In genomic region chr3:14369675-14370669, GRCh38 we compare ENCODE assay signal across 10 cellular contexts. TPM values are rescaled to one million over a fixed set of nuclear protein-coding genes. Genes with fewer than 3 reads are reported as not detected.
A peak's percentile ranks its signal among the peaks of the same experiment; 100 is the strongest.
DNase-seq lines count a peak whose midpoint lies in the region; ATAC-seq, FAIRE-seq and TF ChIP-seq lines count a peak whose summit lies in the region.
"Had no signal": no experiment of that assay in that cellular context is flagged by ENCODE, and none has a peak within 500 bp of the region (broad histone marks: within the 10 kb centered on the region; RNA-seq: fewer than 3 reads in every experiment).

No MANE protein-coding gene starts in this region.

- H3K4me2 ChIP-seq in A549 (no peak overlapping the region), HepG2 (ENCODE audit: low read depth, low read length) (no peak overlapping the region)

- H3K27me3 Mint-ChIP-seq in T-helper 17 cell = peaks cover 14% of the 10 kb centered on the region
- H3K27me3 Mint-ChIP-seq in naive thymus-derived CD8-positive, alpha-beta T cell = peaks cover 0 to 14% (median 0%) of the 10 kb centered on the region in 5 donors

- H3K36me3 Mint-ChIP-seq in T-helper 17 cell (ENCODE audit: low read depth) = peaks cover 2% of the 10 kb centered on the region
- H3K36me3 Mint-ChIP-seq in naive thymus-derived CD8-positive, alpha-beta T cell = no peaks in the 10 kb centered on the region
- H3K36me3 Mint-ChIP-seq: CD8-positive, alpha-beta memory T cell had no signal

- H3K9me3 ChIP-seq in A549 (no peaks in the 10 kb centered on the region), T-helper 17 cell (ENCODE audit: control insufficient read depth, low read length, poor library complexity, severe bottlenecking) (no peaks in the 10 kb centered on the region), HepG2 (ENCODE audit: low read length) (no peaks in the 10 kb centered on the region)

- H3K9ac ChIP-seq in HepG2 (ENCODE audit: insufficient read depth, low read depth, low read length) = no peak overlapping the region

- CTCF ChIA-PET in A549 (lab: Yijun Ruan, JAX) = interaction anchor here (0.6 to 2.2 kb wide), 14 partner anchors 9 to 340 kb away, joined by 3 to 7 read pairs (median 3); no protein-coding TSS in a partner anchor
- CTCF ChIA-PET in HepG2 (lab: Yijun Ruan, JAX; ENCODE audit: low intra/inter-chr PET ratio, low total read pairs) = interaction anchor here (0.8 to 0.9 kb wide), 2 partner anchors 89 to 108 kb away, joined by 3 read pairs; no protein-coding TSS in a partner anchor

- H3K27ac Mint-ChIP-seq in T-helper 17 cell = peak overlapping the region; percentile 45
- peak overlapping the region in 3 of 10 donors; percentile 22 to 86 (median 69) for H3K27ac Mint-ChIP-seq in naive thymus-derived CD8-positive, alpha-beta T cell
- H3K27ac Mint-ChIP-seq: CD8-positive, alpha-beta memory T cell had no signal

- TF ChIP-seq CTCF in A549 (IDR thresholded peaks at IDR 0.05) = peak; percentile 31
- peak; percentile 66 for TF ChIP-seq CTCF in HepG2 (CRISPR knock-in tag; IDR thresholded peaks at IDR 0.05)

- H2AFZ ChIP-seq in HepG2 (ENCODE audit: low read length) = no peak overlapping the region

- H3K4me3 ChIP-seq in A549 (no peak overlapping the region), HepG2 (replicated peaks in 1 of 3; ENCODE audit: insufficient read depth in 1 of 3, low read depth in 2 of 3, low read length in 3 of 3) (no peak overlapping the region)

- no peak overlapping the region for H3K4me3 Mint-ChIP-seq in T-helper 17 cell
- H3K4me3 Mint-ChIP-seq in naive thymus-derived CD8-positive, alpha-beta T cell = no peak overlapping the region
- H3K4me3 Mint-ChIP-seq: CD8-positive, alpha-beta memory T cell; effector memory CD8-positive, alpha-beta T cell had no signal

- TF ChIP-seq EP300 in A549 (IDR thresholded peaks at IDR 0.05) (no peak), HepG2 (IDR thresholded peaks at IDR 0.05; ENCODE audit: low read depth in 2 of 2, low read length in 2 of 2) (no peak), HepG2 (CRISPR knock-in tag; IDR thresholded peaks at IDR 0.05; ENCODE audit: borderline replicate concordance) (no peak)

- no peaks in the 10 kb centered on the region for H3K79me2 ChIP-seq in HepG2 (ENCODE audit: insufficient read depth, low read length)

- no peaks in the 10 kb centered on the region for H3K9me3 Mint-ChIP-seq in naive thymus-derived CD8-positive, alpha-beta T cell
- H3K9me3 Mint-ChIP-seq: CD8-positive, alpha-beta memory T cell; effector memory CD8-positive, alpha-beta T cell had no signal

- H3K27ac ChIP-seq in A549 (peak overlapping the region; percentile 31 to 75; a peak in 4 of 6 replicates), HepG2 (ENCODE audit: extremely low read length, insufficient read depth, low read length) (no peak overlapping the region)

- no peak for TF ChIP-seq POLR2A in A549 (IDR thresholded peaks at IDR 0.05; ENCODE audit: low read length)
- no peak for TF ChIP-seq POLR2A in HepG2 (IDR thresholded peaks at IDR 0.05; ENCODE audit: insufficient read depth in 1 of 2, low read depth in 2 of 2, low read length in 2 of 2)

- no peaks in the 10 kb centered on the region for H4K20me1 ChIP-seq in HepG2 (ENCODE audit: insufficient read depth, low read length)

- peaks cover 3 to 36% of the 10 kb centered on the region in 2 experiments; a peak in 3 of 5 replicates for H3K27me3 ChIP-seq in HepG2 (ENCODE audit: control insufficient read depth in 1 of 2, insufficient read depth in 2 of 2, low read length in 2 of 2)

- TF ChIP-seq RAD21 in A549 (conservative IDR thresholded peaks at IDR 0.05 in 1 of 2, IDR thresholded peaks at IDR 0.05 in 1 of 2) (peak in 1 of 2 experiments; percentile 6; a peak in 1 of 5 replicates), HepG2 (CRISPR knock-in tag; IDR thresholded peaks at IDR 0.05) (no peak)

- DNase-seq in A549 (ENCODE audit: low read depth in 1 of 2, low spot score in 1 of 2) = peak; percentile 47 to 48
- DNase-seq in HuH-7 (ENCODE audit: low spot score) = peak; percentile 89
- no peak for DNase-seq in T-helper 17 cell
- DNase-seq in HepG2 (ENCODE audit: low spot score) = peak; percentile 41
- DNase-seq in NOMO-1 treated with dmso at 0.1 percent for 144 hours (lab: John Stamatoyannopoulos, UW; ENCODE audit: unreplicated experiment) = no peak
- DNase-seq in naive thymus-derived CD8-positive, alpha-beta T cell = no peak
- no peak for DNase-seq in NCI-H2227 treated with DMSO at 0.1 percent for 48 hours (lab: John Stamatoyannopoulos, UW)
- DNase-seq: CD8-positive, alpha-beta memory T cell; effector memory CD8-positive, alpha-beta T cell had no signal

- in situ Hi-C loops in HepG2 (cut with HindIII; ENCODE audit: extremely low pct_ligation_motif_present, low pct_unique_long_range_greater_than_20kb) = loop anchor here (5.0 to 10.0 kb wide), 2 partner anchors 83 to 105 kb away; no protein-coding TSS in a partner anchor

- intact Hi-C loops in HepG2 (cut with micrococcal nuclease; ENCODE audit: unreplicated experiment) = no loop called here

- H3K4me1 ChIP-seq in A549 (peaks cover 47% of the 10 kb centered on the region), HepG2 (ENCODE audit: insufficient read depth, low read length) (peaks cover 32% of the 10 kb centered on the region)

- peaks cover 11% of the 10 kb centered on the region for H3K4me1 Mint-ChIP-seq in T-helper 17 cell
- H3K4me1 Mint-ChIP-seq in naive thymus-derived CD8-positive, alpha-beta T cell = peaks cover 2 to 8% (median 7%) of the 10 kb centered on the region in 4 donors

- ATAC-seq in A549 (peak; percentile 55 to 65; a peak in 5 of 6 replicates), T-helper 17 cell (no peak), HepG2 (peak; percentile 85), HG03342 (IDR thresholded peaks at IDR 0.05; ENCODE audit: unreplicated experiment) (no peak)
- ATAC-seq in naive thymus-derived CD8-positive, alpha-beta T cell = no peak
- ATAC-seq: effector memory CD8-positive, alpha-beta T cell had no signal

- no peaks in the 10 kb centered on the region for H3K36me3 ChIP-seq in HepG2 (replicated peaks in 1 of 2; ENCODE audit: control insufficient read depth in 1 of 2, insufficient read depth in 2 of 2, low read length in 2 of 2)

- FAIRE-seq in A549 (lab: Jason Lieb, UNC) = no peak
- FAIRE-seq in HepG2 (lab: Jason Lieb, UNC) = peak; percentile 37

- 68% methylated on average over 15 of the region's 15 CpGs for WGBS in A549 (ENCODE audit: missing lambda C conversion rate)
- WGBS in HepG2 (ENCODE audit: low lambda C conversion rate) = 5% methylated on average over 8 of the region's 15 CpGs

- no TSS peak for BruUV-seq in HepG2 (replicated peaks; lab: Mats Ljungman, UMichigan)

- POLR2A ChIA-PET in A549 (lab: Yijun Ruan, JAX) (interaction anchor here (0.6 kb wide), 1 partner anchor 83 kb away, joined by 3 read pairs; no protein-coding TSS in a partner anchor), HepG2 (lab: Yijun Ruan, JAX) (no interaction called here)
- POLR2A ChIA-PET in naive thymus-derived CD8-positive, alpha-beta T cell (lab: Charles Lee) = no interaction called here

TF ChIP-seq in A549, 52 proteins besides CTCF, POLR2A, EP300 and RAD21 (continues in another document):
- TF ChIP-seq SMC3 (IDR thresholded peaks at IDR 0.05) (peak; percentile 30; the same call in 1 of the 3 replicates), ESRRA (IDR thresholded peaks at IDR 0.05; ENCODE audit: borderline replicate concordance, low read length) (no peak)

RNA-seq across cellular contexts. Expression of gene SLC6A6, which starts 32.4 kb away (rescaled TPM):
- polyA plus RNA-seq in A549 (2011; rRNA removed) = 73.3 and 76.2 TPM in 2 replicates
- polyA plus RNA-seq in A549 (2012; cell fraction: cytosol; rRNA removed) = 39.4 and 55.1 TPM in 2 replicates
- polyA plus RNA-seq in A549 (2012; cell fraction: nucleus; rRNA removed) = 144 and 151 TPM in 2 replicates
- 66.2 to 73.8 TPM (median 66.5 TPM) in 3 replicates for polyA plus RNA-seq in A549 (2017; fragmentation: RNase III; extraction: RNeasy Plus Mini Kit Qiagen cat#74134 plus additional on column Dnase treatment)
- 141 and 148 TPM in 2 replicates for polyA minus RNA-seq in A549 (2011; rRNA and poly(A)+ RNA removed)
- 10 to 100 TPM; 51.8 to 68.6 TPM for total RNA-seq in T-helper 17 cell
- 10.7 and 20.7 TPM in 2 replicates for total RNA-seq in HepG2 (2016; rRNA removed; fragmentation: Illumina TruSeq; extraction: Trizol)
- 8.8 and 11.0 TPM in 2 replicates for total RNA-seq in HepG2 (2016; cell fraction: cytosol; rRNA removed; fragmentation: Illumina TruSeq; extraction: Trizol; ENCODE audit: low read depth)
- 8.8 and 20.3 TPM in 2 replicates for total RNA-seq in HepG2 (2016; cell fraction: insoluble cytoplasmic fraction; rRNA removed; fragmentation: Illumina TruSeq; extraction: Trizol)
- 5.1 and 5.2 TPM in 2 replicates for total RNA-seq in HepG2 (2016; cell fraction: membrane; rRNA removed; fragmentation: Illumina TruSeq; extraction: Trizol)
- 25.9 and 32.4 TPM in 2 replicates for total RNA-seq in HepG2 (2016; cell fraction: nucleus; rRNA removed; fragmentation: Illumina TruSeq; extraction: Trizol)
- polyA plus RNA-seq in HepG2 (2011; rRNA removed) = 14.1 and 15.4 TPM in 2 replicates
- polyA plus RNA-seq in HepG2 (2011; cell fraction: cytosol; rRNA removed) = 8.6 and 9.7 TPM in 2 replicates
- polyA plus RNA-seq in HepG2 (2011; cell fraction: nucleus; rRNA removed) = 33.2 and 41.8 TPM in 2 replicates
- 10.9 and 13.7 TPM in 2 replicates for polyA plus RNA-seq in HepG2 (2012)
- 0.76 and 1.2 TPM in 2 replicates for polyA plus RNA-seq in HepG2 (2016; cell fraction: cytosol; fragmentation: Illumina TruSeq; extraction: Trizol; ENCODE audit: low read depth)
- 5.9 and 6.8 TPM in 2 replicates for polyA plus RNA-seq in HepG2 (2016; cell fraction: insoluble cytoplasmic fraction; fragmentation: Illumina TruSeq; extraction: Trizol; ENCODE audit: low read depth)
- polyA plus RNA-seq in HepG2 (2016; cell fraction: membrane; fragmentation: Illumina TruSeq; extraction: Trizol; ENCODE audit: low read depth) = 1.5 and 1.7 TPM in 2 replicates
- polyA plus RNA-seq in HepG2 (2016; cell fraction: nucleus; fragmentation: Illumina TruSeq; extraction: Trizol; ENCODE audit: insufficient read depth, low read depth) = 35.4 and 36.8 TPM in 2 replicates
- 52.1 and 83.7 TPM in 2 replicates for polyA minus RNA-seq in HepG2 (2011; rRNA and poly(A)+ RNA removed; ENCODE audit: low replicate concordance)
- 14.3 and 18.8 TPM in 2 replicates for polyA minus RNA-seq in HepG2 (2011; cell fraction: cytosol; rRNA and poly(A)+ RNA removed)
- 28.2 and 33.0 TPM in 2 replicates for polyA minus RNA-seq in HepG2 (2011; cell fraction: nucleus; rRNA and poly(A)+ RNA removed)
- 10 to 100 TPM; 43.1 to 43.7 TPM for total RNA-seq in naive thymus-derived CD8-positive, alpha-beta T cell
- 1 to 10 TPM; 2.1 to 5.0 (median 3.0) TPM for polyA plus RNA-seq in naive thymus-derived CD8-positive, alpha-beta T cell

Comparison
In these comparisons a context has a peak if more than half of its experiments do, and no peak if none do; other contexts are left out.
1. ATAC-seq: peak in A549 (2 of 2) and HepG2 (single experiment); none in T-helper 17 cell (single experiment), naive thymus-derived CD8-positive, alpha-beta T cell (0 of 2) and HG03342 (single experiment).
2. DNase-seq: peak in A549 (2 of 2), HuH-7 (single experiment) and HepG2 (single experiment); none in T-helper 17 cell (0 of 3), NOMO-1 treated with dmso at 0.1 percent for 144 hours (single experiment), naive thymus-derived CD8-positive, alpha-beta T cell (0 of 10) and NCI-H2227 treated with DMSO at 0.1 percent for 48 hours (single experiment).
3. Of the 38 proteins assayed by ChIP-seq in both HepG2 and A549: peak only in HepG2: ESRRA; only in A549: SMC3; in both: CTCF; in neither: 33; mixed calls (peak in some experiments, not most) for 2.